10 cellular contexts compared by ENCODE assay signal in the genomic region with DNA sequence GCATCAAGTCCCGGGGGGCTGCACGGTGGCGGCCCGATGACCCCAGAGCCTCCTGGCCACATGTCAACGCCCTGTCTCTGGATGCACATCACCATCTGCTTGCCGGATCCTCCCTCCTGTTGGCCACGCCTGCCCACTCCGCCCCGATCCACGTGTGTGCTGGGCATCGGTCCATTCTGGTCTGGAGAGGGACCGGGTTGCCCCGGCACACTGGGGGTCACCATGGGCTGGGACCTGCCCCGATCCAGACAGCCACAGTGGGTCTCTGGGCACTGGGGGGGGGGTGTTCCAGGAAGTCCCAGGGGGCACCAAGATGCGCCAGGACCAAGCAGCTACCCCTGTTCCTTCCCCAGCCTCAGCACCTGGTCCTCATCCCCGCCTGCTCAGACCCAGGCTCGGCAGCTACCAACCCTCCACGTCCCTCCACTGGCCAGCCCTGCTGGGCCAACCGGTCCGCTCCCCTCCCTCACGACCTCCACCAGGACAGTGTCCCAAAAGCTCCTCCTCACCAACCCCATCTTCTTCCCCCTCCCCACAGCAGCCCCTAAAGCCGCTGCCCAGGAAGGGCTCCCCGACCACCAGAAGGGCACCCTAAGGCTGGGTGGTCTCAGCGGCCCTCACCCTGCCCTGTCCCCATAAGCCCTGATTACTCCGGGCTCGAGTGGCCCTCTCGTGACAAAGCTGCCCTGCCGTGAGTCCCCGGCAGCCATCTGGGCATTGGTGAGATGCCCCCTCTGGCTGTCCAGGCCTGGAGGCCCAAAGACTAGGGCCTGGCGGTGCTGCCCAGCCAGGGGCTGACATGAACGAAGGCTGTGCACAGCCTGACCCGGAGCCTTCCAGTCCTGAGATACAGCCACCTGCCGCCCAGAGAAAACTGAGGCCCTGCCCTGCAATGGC. TPM values are rescaled to one million over a fixed set of nuclear protein-coding genes. Genes with fewer than 3 reads are reported as not detected.
DNase-seq lines count a peak whose midpoint lies in the region; ATAC-seq and TF ChIP-seq lines count a peak whose summit lies in the region.
"Had no signal": no experiment of that assay in that cellular context is flagged by ENCODE, and none has a peak within 500 bp of the region (broad histone marks: within the 10 kb centered on the region; RNA-seq: fewer than 3 reads in every experiment).

No MANE protein-coding gene starts in this region.

- peak overlapping the region; percentile 98 for H3K23ac ChIP-seq in neuronal stem cell (ENCODE audit: low read depth, low read length, poor library complexity)

- no peak overlapping the region for H3K4ac ChIP-seq in neuronal stem cell (ENCODE audit: low read length)

- H4K8ac ChIP-seq in neuronal stem cell (ENCODE audit: low read depth, low read length): no peak overlapping the region

- peak; percentile 54 for DNase-seq in H7
- DNase-seq in endothelial cell (ENCODE audit: low spot score): no peak
- no peak for DNase-seq in neuronal stem cell (ENCODE audit: low spot score)
- no peak for DNase-seq in EL
- DNase-seq in NCI-H2081 treated with DMSO at 0.1 percent for 48 hours (lab: John Stamatoyannopoulos, UW): no peak
- no peak for DNase-seq in dermis blood vessel endothelial cell
- DNase-seq: colonic mucosa had no signal

- no peak overlapping the region for H4K91ac ChIP-seq in neuronal stem cell (ENCODE audit: low read depth, low read length, poor library complexity)

- H2AK5ac ChIP-seq in neuronal stem cell (ENCODE audit: low read depth, low read length): no peak overlapping the region

- ATAC-seq in HG03159 (IDR thresholded peaks at IDR 0.05; ENCODE audit: unreplicated experiment): no peak

- H3K14ac ChIP-seq in neuronal stem cell (ENCODE audit: low read length): peak overlapping the region; percentile 56

- peak overlapping the region in 10 of 11 experiments; percentile 42 to 99 (median 97); a peak in 19 of 22 replicates for H3K9ac ChIP-seq in BLaER1 treated with 17β-estradiol and CSF1 and Interleukin-3, amounts not matched to agents 10 nM and 100 nM
- peak overlapping the region; percentile 21 for H3K9ac ChIP-seq in neuronal stem cell (ENCODE audit: low read depth, low read length, poor library complexity)

- no peaks in the 10 kb centered on the region for H3K9me3 Mint-ChIP-seq in endothelial cell (ENCODE audit: unreplicated experiment)

- H3K79me1 ChIP-seq in neuronal stem cell (ENCODE audit: low read depth, low read length): peaks cover 52% of the 10 kb centered on the region

- H3K18ac ChIP-seq in neuronal stem cell (ENCODE audit: low read length): no peak overlapping the region

- peaks cover 11% of the 10 kb centered on the region for H3K27me3 Mint-ChIP-seq in endothelial cell (ENCODE audit: unreplicated experiment)

- no peak overlapping the region for H2BK15ac ChIP-seq in neuronal stem cell (ENCODE audit: low read length)

- peaks cover 11% of the 10 kb centered on the region for H3K36me3 Mint-ChIP-seq in endothelial cell (ENCODE audit: low read depth, unreplicated experiment)

- no peak overlapping the region for H2BK120ac ChIP-seq in neuronal stem cell (ENCODE audit: low read depth, low read length)

- H3K4me2 ChIP-seq in BLaER1 treated with 17β-estradiol and CSF1 and Interleukin-3, amounts not matched to agents 10 nM and 100 nM: peak overlapping the region; percentile 90 to 100 (median 100)
- H3K4me2 ChIP-seq in neuronal stem cell (ENCODE audit: insufficient read depth, low read length, poor library complexity, severe bottlenecking): peak overlapping the region; percentile 11

- peak overlapping the region in 3 of 10 experiments; percentile 12 to 33 (median 28); a peak in 3 of 20 replicates for H3K4me3 ChIP-seq in BLaER1 treated with 17β-estradiol and CSF1 and Interleukin-3, amounts not matched to agents 10 nM and 100 nM
- H3K4me3 ChIP-seq in H7 (ENCODE audit: insufficient read depth, low read depth, low read length) (no peak overlapping the region), neuronal stem cell (ENCODE audit: low read length in 2 of 2) (no peak overlapping the region)
- H3K4me3 ChIP-seq: colonic mucosa, SJCRH30 had no signal

- H3K9me3 ChIP-seq in BLaER1 treated with 17β-estradiol and CSF1 and Interleukin-3, amounts not matched to agents 10 nM and 100 nM (replicated peaks in 1 of 11): no peaks in the 10 kb centered on the region
- no peaks in the 10 kb centered on the region for H3K9me3 ChIP-seq in neuronal stem cell (replicated peaks in 1 of 2; ENCODE audit: control insufficient read depth in 2 of 2, insufficient read depth in 1 of 2, low read depth in 1 of 2, low read length in 2 of 2)
- H3K9me3 ChIP-seq: colonic mucosa, SJCRH30 had no signal

- H3K4me1 ChIP-seq in BLaER1 treated with 17β-estradiol and CSF1 and Interleukin-3, amounts not matched to agents 10 nM and 100 nM: peaks cover 44 to 58% (median 53%) of the 10 kb centered on the region in 10 experiments
- peaks cover 11 to 12% of the 10 kb centered on the region in 2 donors for H3K4me1 ChIP-seq in neuronal stem cell (ENCODE audit: control insufficient read depth in 2 of 2, insufficient read depth in 1 of 2, low read depth in 1 of 2, low read length in 2 of 2)

- peak overlapping the region; percentile 29 for H2BK5ac ChIP-seq in neuronal stem cell (ENCODE audit: low read length)

- peak overlapping the region; percentile 63 for H3K4me3 Mint-ChIP-seq in endothelial cell (ENCODE audit: unreplicated experiment)

- peaks cover 79 to 89% (median 81%) of the 10 kb centered on the region in 11 experiments for H4K20me1 ChIP-seq in BLaER1 treated with 17β-estradiol and CSF1 and Interleukin-3, amounts not matched to agents 10 nM and 100 nM

- peak overlapping the region; percentile 71 for H3K27ac Mint-ChIP-seq in endothelial cell (ENCODE audit: unreplicated experiment)

- H3K27me3 ChIP-seq in BLaER1 treated with 17β-estradiol and CSF1 and Interleukin-3, amounts not matched to agents 10 nM and 100 nM: no peaks in the 10 kb centered on the region
- no peaks in the 10 kb centered on the region for H3K27me3 ChIP-seq in H7 (ENCODE audit: control insufficient read depth, insufficient read depth, low read length)
- H3K27me3 ChIP-seq in neuronal stem cell (ENCODE audit: control insufficient read depth in 3 of 3, insufficient read depth in 3 of 3, low read depth in 1 of 3, low read length in 3 of 3): no peaks in the 10 kb centered on the region
- H3K27me3 ChIP-seq: colonic mucosa, SJCRH30 had no signal

- no peak for TF ChIP-seq CTCF in endothelial cell (IDR thresholded peaks at IDR 0.05; ENCODE audit: unreplicated experiment)

- peaks cover 28% of the 10 kb centered on the region for H3K4me1 Mint-ChIP-seq in endothelial cell (ENCODE audit: unreplicated experiment)

- no peak overlapping the region for H2BK12ac ChIP-seq in neuronal stem cell (ENCODE audit: low read length)

- peaks cover 21 to 49% (median 33%) of the 10 kb centered on the region in 11 experiments for H3K36me3 ChIP-seq in BLaER1 treated with 17β-estradiol and CSF1 and Interleukin-3, amounts not matched to agents 10 nM and 100 nM
- H3K36me3 ChIP-seq in H7 (replicated peaks; ENCODE audit: control insufficient read depth, insufficient read depth, low read length): peaks cover 3% of the 10 kb centered on the region
- peaks cover 22 to 60% of the 10 kb centered on the region in 2 donors for H3K36me3 ChIP-seq in neuronal stem cell (replicated peaks in 1 of 2; ENCODE audit: control insufficient read depth in 2 of 2, insufficient read depth in 2 of 2, low read length in 2 of 2)
- H3K36me3 ChIP-seq: colonic mucosa had no signal

- peak overlapping the region in 10 of 11 experiments; percentile 2 to 98 (median 75); a peak in 18 of 22 replicates for H3K27ac ChIP-seq in BLaER1 treated with 17β-estradiol and CSF1 and Interleukin-3, amounts not matched to agents 10 nM and 100 nM
- H3K27ac ChIP-seq in neuronal stem cell (replicated peaks; ENCODE audit: low read length): no peak overlapping the region
- H3K27ac ChIP-seq: colonic mucosa, SJCRH30 had no signal

- no CpG with 5 or more reads among the region's 33 CpGs for WGBS in neuronal stem cell (ENCODE audit: extremely low coverage in 2 of 2, insufficient read length in 2 of 2, insufficient replicate concordance in 1 of 2), 2 donors

- no peak overlapping the region for H2AFZ ChIP-seq in neuronal stem cell (ENCODE audit: low read length)

RNA-seq across cellular contexts. Expression of a gene that starts 4.6 kb away (rescaled TPM):
- total RNA-seq in H7 (2014; rRNA removed; shearing (Covaris generic)): 267 and 360 TPM in 2 replicates
- total RNA-seq in endothelial cell (ENCODE audit: unreplicated experiment) (165 TPM), dermis blood vessel endothelial cell (268 and 424 TPM in 2 replicates)
- 151 TPM for polyA plus RNA-seq in neuronal stem cell (2013, experiment 1 of 2)
- polyA plus RNA-seq in neuronal stem cell (2013, experiment 2 of 2): 149 TPM

RNA-seq across cellular contexts. Expression of a gene that starts 45.4 kb away (rescaled TPM):
- total RNA-seq in H7 (2014; rRNA removed; shearing (Covaris generic)): 65.4 and 80.6 TPM in 2 replicates
- total RNA-seq in endothelial cell (ENCODE audit: unreplicated experiment) (68.2 TPM), dermis blood vessel endothelial cell (74.4 and 75.9 TPM in 2 replicates)
- 38.4 TPM for polyA plus RNA-seq in neuronal stem cell (2013, experiment 1 of 2)
- 37.0 TPM for polyA plus RNA-seq in neuronal stem cell (2013, experiment 2 of 2)
